In genomic region chr20:50538276-50538675, GRCh38 we compare ENCODE assay signal across 15 cellular contexts. TPM values are rescaled to one million over a fixed set of nuclear protein-coding genes. Genes with fewer than 3 reads are reported as not detected.
A peak's percentile ranks its signal among the peaks of the same experiment; 100 is the strongest.
DNase-seq lines count a peak whose midpoint lies in the region; ATAC-seq and TF ChIP-seq lines count a peak whose summit lies in the region.
"Had no signal": no experiment of that assay in that cellular context is flagged by ENCODE, and none has a peak within 500 bp of the region (broad histone marks: within the 10 kb centered on the region; RNA-seq: fewer than 3 reads in every experiment).

No MANE protein-coding gene starts in this region.

- no peaks in the 10 kb centered on the region for H3K27me3 Mint-ChIP-seq in Calu3 (ENCODE audit: unreplicated experiment)
- no peaks in the 10 kb centered on the region for H3K27me3 Mint-ChIP-seq in activated T-helper 2 cell treated with anti-CD3 and anti-CD28 coated beads, Interferon-gamma antibody, Interleukin-2, Interleukin-4, amounts not matched to agents 10 μg/mL and 5 μg/mL and 100 μg/mL, durations not matched to agents 14 hours and 24 hours and 36 hours (ENCODE audit: low read depth)
- H3K27me3 Mint-ChIP-seq in naive thymus-derived CD8-positive, alpha-beta T cell: no peaks in the 10 kb centered on the region

- TF ChIP-seq CTCF in Calu3 (IDR thresholded peaks at IDR 0.05; ENCODE audit: unreplicated experiment): no peak
- TF ChIP-seq CTCF in GM10266 (IDR thresholded peaks at IDR 0.05; ENCODE audit: control insufficient read depth, insufficient read depth, low read depth, missing control alignments): no peak

- peaks cover 76% of the 10 kb centered on the region for H3K4me1 ChIP-seq in ACC112 (ENCODE audit: control insufficient read depth, insufficient read depth, low read length, unreplicated experiment)

- peaks cover 6% of the 10 kb centered on the region; the same call in 1 of the 2 replicates for H3K36me3 ChIP-seq in ACC112 (ENCODE audit: insufficient read depth, low read length)

- CTCF ChIA-PET in Calu3 (lab: Charles Lee): interaction anchor here (0.7 to 1.2 kb wide), 2 partner anchors 8 to 278 kb away, joined by 3 to 5 read pairs; no protein-coding TSS in a partner anchor

- H3K27ac ChIP-seq in ACC112 (ENCODE audit: low read depth, low read length): peak overlapping the region; percentile 42
- H3K27ac ChIP-seq: skin epidermis had no signal

- peaks cover 74% of the 10 kb centered on the region for H3K79me2 ChIP-seq in ACC112 (ENCODE audit: control insufficient read depth, insufficient read depth, low read length, unreplicated experiment)

- H3K27ac Mint-ChIP-seq in Calu3 (ENCODE audit: unreplicated experiment): peak overlapping the region; percentile 33
- H3K27ac Mint-ChIP-seq in activated T-helper 2 cell treated with anti-CD3 and anti-CD28 coated beads, Interferon-gamma antibody, Interleukin-2, Interleukin-4, amounts not matched to agents 10 μg/mL and 5 μg/mL and 100 μg/mL, durations not matched to agents 14 hours and 24 hours and 36 hours: peak overlapping the region; percentile 6
- peak overlapping the region in 7 of 10 donors; percentile 2 to 89 (median 22) for H3K27ac Mint-ChIP-seq in naive thymus-derived CD8-positive, alpha-beta T cell

- H3K4me3 ChIP-seq in ACC112 (ENCODE audit: low read depth, low read length): no peak overlapping the region
- H3K4me3 ChIP-seq: skin epidermis had no signal

- H3K4me1 Mint-ChIP-seq in Calu3 (ENCODE audit: low read depth, unreplicated experiment): peaks cover 82% of the 10 kb centered on the region
- peaks cover 57% of the 10 kb centered on the region for H3K4me1 Mint-ChIP-seq in activated T-helper 2 cell treated with anti-CD3 and anti-CD28 coated beads, Interferon-gamma antibody, Interleukin-2, Interleukin-4, amounts not matched to agents 10 μg/mL and 5 μg/mL and 100 μg/mL, durations not matched to agents 14 hours and 24 hours and 36 hours (ENCODE audit: low read depth)
- H3K4me1 Mint-ChIP-seq in naive thymus-derived CD8-positive, alpha-beta T cell: peaks cover 44 to 91% (median 80%) of the 10 kb centered on the region in 4 donors

- H2AFZ ChIP-seq in ACC112 (ENCODE audit: low read length, unreplicated experiment): no peak overlapping the region

- no TSS peak for BruUV-seq in Calu3 (replicated peaks; lab: Mats Ljungman, UMichigan)

- intact Hi-C loops in Calu3 (cut with micrococcal nuclease; ENCODE audit: unreplicated experiment): no loop called here
- intact Hi-C loops in activated T-helper 2 cell treated with anti-CD3 and anti-CD28 coated beads, Interferon-gamma antibody, Interleukin-2, Interleukin-4, amounts not matched to agents 10 μg/mL and 5 μg/mL and 100 μg/mL, durations not matched to agents 14 hours and 24 hours and 36 hours (cut with micrococcal nuclease): no loop called here

- DNase-seq in Calu3 (no peak), NCI-H69 (lab: John Stamatoyannopoulos, UW) (no peak), GM10266 (ENCODE audit: extremely low spot score) (no peak)
- DNase-seq in activated T-helper 2 cell treated with anti-CD3 and anti-CD28 coated beads, Interferon-gamma antibody, Interleukin-2, Interleukin-4, amounts not matched to agents 10 μg/mL and 5 μg/mL and 100 μg/mL, durations not matched to agents 14 hours and 24 hours and 36 hours (ENCODE audit: low spot score): no peak
- DNase-seq in naive thymus-derived CD8-positive, alpha-beta T cell: no peak
- DNase-seq: activated CD4-positive, alpha-beta T cell treated with anti-CD3 and anti-CD28 coated beads, Interleukin-2, amount 50 U/mL, for 48 hours; activated effector memory CD4-positive, alpha-beta T cell treated with anti-CD3 and anti-CD28 coated beads, Interleukin-2, amount 50 U/mL, for 16 hours; DND-41; foreskin fibroblast; T1000 had no signal

- no peaks in the 10 kb centered on the region for H3K27me3 ChIP-seq in ACC112 (ENCODE audit: insufficient read depth, low read length)

- no peak for ATAC-seq in naive thymus-derived CD8-positive, alpha-beta T cell
- ATAC-seq in HG03571 (IDR thresholded peaks at IDR 0.05; ENCODE audit: unreplicated experiment): no peak
- ATAC-seq in HG03457 (IDR thresholded peaks at IDR 0.05; ENCODE audit: unreplicated experiment): no peak
- ATAC-seq: Right ventricle myocardium inferior had no signal

- H3K36me3 Mint-ChIP-seq in Calu3 (ENCODE audit: insufficient read depth, unreplicated experiment): peaks cover 11% of the 10 kb centered on the region
- peaks cover 65% of the 10 kb centered on the region for H3K36me3 Mint-ChIP-seq in activated T-helper 2 cell treated with anti-CD3 and anti-CD28 coated beads, Interferon-gamma antibody, Interleukin-2, Interleukin-4, amounts not matched to agents 10 μg/mL and 5 μg/mL and 100 μg/mL, durations not matched to agents 14 hours and 24 hours and 36 hours (ENCODE audit: low read depth)
- H3K36me3 Mint-ChIP-seq in naive thymus-derived CD8-positive, alpha-beta T cell: peaks cover 0 to 30% (median 9%) of the 10 kb centered on the region in 3 donors

- POLR2A ChIA-PET in naive thymus-derived CD8-positive, alpha-beta T cell (lab: Charles Lee): interaction anchor here (0.6 kb wide), 2 partner anchors 285 to 391 kb away, joined by 3 to 5 read pairs; no protein-coding TSS in a partner anchor

- H3K9me3 Mint-ChIP-seq in Calu3 (ENCODE audit: low read depth, unreplicated experiment): no peaks in the 10 kb centered on the region
- H3K9me3 Mint-ChIP-seq in activated T-helper 2 cell treated with anti-CD3 and anti-CD28 coated beads, Interferon-gamma antibody, Interleukin-2, Interleukin-4, amounts not matched to agents 10 μg/mL and 5 μg/mL and 100 μg/mL, durations not matched to agents 14 hours and 24 hours and 36 hours: no peaks in the 10 kb centered on the region
- no peaks in the 10 kb centered on the region for H3K9me3 Mint-ChIP-seq in naive thymus-derived CD8-positive, alpha-beta T cell

- peak overlapping the region; percentile 2 for H3K4me3 Mint-ChIP-seq in Calu3 (ENCODE audit: low read depth, unreplicated experiment)
- H3K4me3 Mint-ChIP-seq in activated T-helper 2 cell treated with anti-CD3 and anti-CD28 coated beads, Interferon-gamma antibody, Interleukin-2, Interleukin-4, amounts not matched to agents 10 μg/mL and 5 μg/mL and 100 μg/mL, durations not matched to agents 14 hours and 24 hours and 36 hours (ENCODE audit: low read depth): no peak overlapping the region
- H3K4me3 Mint-ChIP-seq in naive thymus-derived CD8-positive, alpha-beta T cell: peak overlapping the region in 4 of 10 donors; percentile 2 to 43 (median 12)

RNA-seq across cellular contexts. Expression of gene PTPN1, which starts 28.1 kb away (rescaled TPM):
- 58.5 and 67.5 TPM in 2 replicates for total RNA-seq in Calu3 (2022)
- 93.2 and 94.6 TPM in 2 replicates for total RNA-seq in activated T-helper 2 cell treated with anti-CD3 and anti-CD28 coated beads, Interferon-gamma antibody, Interleukin-2, Interleukin-4, amounts not matched to agents 10 μg/mL and 5 μg/mL and 100 μg/mL, durations not matched to agents 14 hours and 24 hours and 36 hours
- total RNA-seq in naive thymus-derived CD8-positive, alpha-beta T cell: 10 to 100 TPM; 53.8 to 56.7 TPM
- 10 to 100 TPM; 29.1 to 31.9 (median 29.4) TPM for polyA plus RNA-seq in naive thymus-derived CD8-positive, alpha-beta T cell
